2 cellular contexts compared by ENCODE assay signal in the genomic region with DNA sequence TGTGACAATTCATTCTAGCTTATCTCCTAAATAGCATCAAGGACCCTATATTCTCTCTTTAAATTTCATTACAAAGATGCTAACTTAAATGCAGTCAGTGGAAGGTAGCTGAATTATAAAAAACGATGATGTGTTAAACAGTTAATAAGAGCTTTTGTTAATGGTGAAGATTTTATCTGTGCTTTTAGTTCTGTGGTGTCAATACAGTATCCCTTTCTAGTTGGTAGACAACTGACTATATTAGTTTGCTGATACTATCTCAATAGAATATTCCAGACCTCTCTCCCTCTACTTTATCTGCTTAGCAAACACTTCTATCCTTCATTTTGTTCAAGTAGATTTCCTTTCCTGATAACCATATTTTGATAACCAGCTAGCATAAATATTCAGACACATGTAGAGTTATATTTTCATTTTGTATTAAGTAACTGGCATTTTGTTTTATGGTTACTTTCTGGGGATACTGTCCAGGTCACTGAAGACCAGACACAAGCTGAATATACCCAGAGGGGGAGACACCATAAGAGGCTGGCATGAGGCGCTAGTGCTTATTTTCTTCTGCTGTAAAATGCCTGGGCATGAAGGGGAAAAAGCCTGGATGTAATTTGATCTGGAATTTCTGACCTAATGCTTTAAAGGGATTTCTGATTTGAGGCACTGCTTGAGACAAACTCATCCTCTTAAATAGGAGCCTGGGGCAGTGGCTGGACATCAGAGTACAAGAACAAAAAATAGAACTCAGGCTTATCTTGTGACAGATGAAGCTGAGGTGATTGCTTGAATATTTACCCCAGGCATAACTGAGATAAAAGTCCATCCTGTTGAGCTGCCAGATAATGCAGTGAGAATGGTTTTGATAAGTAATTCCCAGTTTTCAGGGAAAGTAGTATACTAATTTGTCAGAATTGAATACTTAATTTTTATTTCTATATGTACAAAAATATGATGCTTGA.
TF ChIP-seq lines count a peak whose summit lies in the region.

No MANE protein-coding gene starts in this region.

TF ChIP-seq in IMR-90, 13 proteins besides CTCF, POLR2A, EP300 and RAD21 (continued from another document):
- TF ChIP-seq, protein P1, sequence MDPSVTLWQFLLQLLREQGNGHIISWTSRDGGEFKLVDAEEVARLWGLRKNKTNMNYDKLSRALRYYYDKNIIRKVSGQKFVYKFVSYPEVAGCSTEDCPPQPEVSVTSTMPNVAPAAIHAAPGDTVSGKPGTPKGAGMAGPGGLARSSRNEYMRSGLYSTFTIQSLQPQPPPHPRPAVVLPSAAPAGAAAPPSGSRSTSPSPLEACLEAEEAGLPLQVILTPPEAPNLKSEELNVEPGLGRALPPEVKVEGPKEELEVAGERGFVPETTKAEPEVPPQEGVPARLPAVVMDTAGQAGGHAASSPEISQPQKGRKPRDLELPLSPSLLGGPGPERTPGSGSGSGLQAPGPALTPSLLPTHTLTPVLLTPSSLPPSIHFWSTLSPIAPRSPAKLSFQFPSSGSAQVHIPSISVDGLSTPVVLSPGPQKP (IDR thresholded peaks at IDR 0.05; ENCODE audit: borderline replicate concordance, low read depth, low read length), result no peak
- TF ChIP-seq, protein P2, sequence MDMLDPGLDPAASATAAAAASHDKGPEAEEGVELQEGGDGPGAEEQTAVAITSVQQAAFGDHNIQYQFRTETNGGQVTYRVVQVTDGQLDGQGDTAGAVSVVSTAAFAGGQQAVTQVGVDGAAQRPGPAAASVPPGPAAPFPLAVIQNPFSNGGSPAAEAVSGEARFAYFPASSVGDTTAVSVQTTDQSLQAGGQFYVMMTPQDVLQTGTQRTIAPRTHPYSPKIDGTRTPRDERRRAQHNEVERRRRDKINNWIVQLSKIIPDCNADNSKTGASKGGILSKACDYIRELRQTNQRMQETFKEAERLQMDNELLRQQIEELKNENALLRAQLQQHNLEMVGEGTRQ (IDR thresholded peaks at IDR 0.05; ENCODE audit: low read depth, low read length), result no peak
- TF ChIP-seq NFE2L2 (IDR thresholded peaks at IDR 0.05; ENCODE audit: low read depth, low read length) (no peak), MXI1 (IDR thresholded peaks at IDR 0.05; ENCODE audit: borderline replicate concordance, low read depth, low read length) (no peak), CHD1 (IDR thresholded peaks at IDR 0.05; ENCODE audit: low read depth, low read length) (no peak), MAFK (IDR thresholded peaks at IDR 0.05; ENCODE audit: low read depth, low read length) (no peak), SMC3 (IDR thresholded peaks at IDR 0.05; ENCODE audit: low read depth, low read length) (no peak), MAZ (IDR thresholded peaks at IDR 0.05; ENCODE audit: borderline replicate concordance, low read depth, low read length) (no peak), BHLHE40 (IDR thresholded peaks at IDR 0.05; ENCODE audit: low read depth, low read length) (no peak), RFX5 (IDR thresholded peaks at IDR 0.05; ENCODE audit: low read depth, low read length) (no peak)

TF ChIP-seq in SK-N-SH treated with all-trans-retinoic acid at 6 μM for 48 hours, 23 proteins besides CTCF, POLR2A, EP300 and RAD21 (continued from another document):
- TF ChIP-seq, protein P3, sequence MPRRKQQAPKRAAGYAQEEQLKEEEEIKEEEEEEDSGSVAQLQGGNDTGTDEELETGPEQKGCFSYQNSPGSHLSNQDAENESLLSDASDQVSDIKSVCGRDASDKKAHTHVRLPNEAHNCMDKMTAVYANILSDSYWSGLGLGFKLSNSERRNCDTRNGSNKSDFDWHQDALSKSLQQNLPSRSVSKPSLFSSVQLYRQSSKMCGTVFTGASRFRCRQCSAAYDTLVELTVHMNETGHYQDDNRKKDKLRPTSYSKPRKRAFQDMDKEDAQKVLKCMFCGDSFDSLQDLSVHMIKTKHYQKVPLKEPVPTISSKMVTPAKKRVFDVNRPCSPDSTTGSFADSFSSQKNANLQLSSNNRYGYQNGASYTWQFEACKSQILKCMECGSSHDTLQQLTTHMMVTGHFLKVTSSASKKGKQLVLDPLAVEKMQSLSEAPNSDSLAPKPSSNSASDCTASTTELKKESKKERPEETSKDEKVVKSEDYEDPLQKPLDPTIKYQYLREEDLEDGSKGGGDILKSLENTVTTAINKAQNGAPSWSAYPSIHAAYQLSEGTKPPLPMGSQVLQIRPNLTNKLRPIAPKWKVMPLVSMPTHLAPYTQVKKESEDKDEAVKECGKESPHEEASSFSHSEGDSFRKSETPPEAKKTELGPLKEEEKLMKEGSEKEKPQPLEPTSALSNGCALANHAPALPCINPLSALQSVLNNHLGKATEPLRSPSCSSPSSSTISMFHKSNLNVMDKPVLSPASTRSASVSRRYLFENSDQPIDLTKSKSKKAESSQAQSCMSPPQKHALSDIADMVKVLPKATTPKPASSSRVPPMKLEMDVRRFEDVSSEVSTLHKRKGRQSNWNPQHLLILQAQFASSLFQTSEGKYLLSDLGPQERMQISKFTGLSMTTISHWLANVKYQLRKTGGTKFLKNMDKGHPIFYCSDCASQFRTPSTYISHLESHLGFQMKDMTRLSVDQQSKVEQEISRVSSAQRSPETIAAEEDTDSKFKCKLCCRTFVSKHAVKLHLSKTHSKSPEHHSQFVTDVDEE (CRISPR knock-in tag; IDR thresholded peaks at IDR 0.05), result peak; percentile 87
- peak; percentile 28; the same call in 1 of the 2 replicates for TF ChIP-seq ISL1 (CRISPR knock-in tag; IDR thresholded peaks at IDR 0.05)
- no peak for TF ChIP-seq RARB (CRISPR knock-in tag; IDR thresholded peaks at IDR 0.05)
TF ChIP-seq in SK-N-SH treated with all-trans-retinoic acid at 6 μM for 48 hours: peak in this region for 3.
